Comparison of ENCODE assay signal across 11 cellular contexts in genomic region chr1:88179943-88180342, GRCh38.
"Had no signal": no experiment of that assay in that cellular context is flagged by ENCODE, and none has a peak within 500 bp of the region (broad histone marks: within the 10 kb centered on the region; RNA-seq: fewer than 3 reads in every experiment).

No MANE protein-coding gene starts in this region.

- H3K27ac ChIP-seq: ascending aorta, body of pancreas, SK-N-MC had no signal

- H3K27ac Mint-ChIP-seq: activated CD4-positive, alpha-beta T cell treated with anti-CD3 and anti-CD28 coated beads, Interleukin-2, amount 10 ng/mL, durations not matched to agents 24 days and 14 days; activated CD8-positive, alpha-beta memory T cell treated with anti-CD3 and anti-CD28 coated beads, Interleukin-2, amount 10 ng/mL, durations not matched to agents 7 days and 5 days; activated naive CD4-positive, alpha-beta T cell treated with anti-CD3 and anti-CD28 coated beads, Interleukin-2, amount 50 U/mL, for 24 hours; activated T-cell treated with anti-CD3 and anti-CD28 coated beads, Interleukin-2, amount 50 U/mL, for 24 hours; activated T-helper 1 cell treated with anti-CD3 and anti-CD28 coated beads, Interleukin-12 subunit alpha, Interleukin-12 subunit beta, Interleukin-2, Interleukin-4 antibody, amounts not matched to agents 30 ng/mL and 10 ng/mL and 1 ng/mL, durations not matched to agents 14 hours and 24 hours and 36 hours; T-helper 1 cell treated with Interleukin-12 subunit alpha and Interleukin-12 subunit beta and Interleukin-4 antibody, amounts not matched to agents 30 μg/mL and 1 μg/mL, for 36 hours; WTC11 had no signal

- H3K4me3 ChIP-seq: ascending aorta, body of pancreas, SK-N-MC had no signal

- H3K36me3 ChIP-seq: ascending aorta had no signal

- H3K36me3 Mint-ChIP-seq: activated CD8-positive, alpha-beta memory T cell treated with anti-CD3 and anti-CD28 coated beads, Interleukin-2, amount 10 ng/mL, durations not matched to agents 7 days and 5 days; activated naive CD4-positive, alpha-beta T cell treated with anti-CD3 and anti-CD28 coated beads, Interleukin-2, amount 50 U/mL, for 24 hours; WTC11 had no signal

- DNase-seq: SIG-M5 had no signal

- H3K4me1 Mint-ChIP-seq: activated CD8-positive, alpha-beta memory T cell treated with anti-CD3 and anti-CD28 coated beads, Interleukin-2, amount 10 ng/mL, durations not matched to agents 7 days and 5 days; activated naive CD4-positive, alpha-beta T cell treated with anti-CD3 and anti-CD28 coated beads, Interleukin-2, amount 50 U/mL, for 24 hours had no signal

- H3K9me3 ChIP-seq: ascending aorta, body of pancreas had no signal

- H3K27me3 ChIP-seq: ascending aorta, body of pancreas had no signal

- H3K9me3 Mint-ChIP-seq: activated CD4-positive, alpha-beta T cell treated with anti-CD3 and anti-CD28 coated beads, Interleukin-2, amount 10 ng/mL, durations not matched to agents 24 days and 14 days; activated naive CD4-positive, alpha-beta T cell treated with anti-CD3 and anti-CD28 coated beads, Interleukin-2, amount 50 U/mL, for 24 hours; activated T-cell treated with anti-CD3 and anti-CD28 coated beads, Interleukin-2, amount 50 U/mL, for 24 hours; activated T-helper 1 cell treated with anti-CD3 and anti-CD28 coated beads, Interleukin-12 subunit alpha, Interleukin-12 subunit beta, Interleukin-2, Interleukin-4 antibody, amounts not matched to agents 30 ng/mL and 10 ng/mL and 1 ng/mL, durations not matched to agents 14 hours and 24 hours and 36 hours; T-helper 1 cell treated with Interleukin-12 subunit alpha and Interleukin-12 subunit beta and Interleukin-4 antibody, amounts not matched to agents 30 μg/mL and 1 μg/mL, for 36 hours; WTC11 had no signal

- H3K4me3 Mint-ChIP-seq: activated CD4-positive, alpha-beta T cell treated with anti-CD3 and anti-CD28 coated beads, Interleukin-2, amount 10 ng/mL, durations not matched to agents 24 days and 14 days; activated CD8-positive, alpha-beta memory T cell treated with anti-CD3 and anti-CD28 coated beads, Interleukin-2, amount 10 ng/mL, durations not matched to agents 7 days and 5 days; activated naive CD4-positive, alpha-beta T cell treated with anti-CD3 and anti-CD28 coated beads, Interleukin-2, amount 50 U/mL, for 24 hours; activated T-cell treated with anti-CD3 and anti-CD28 coated beads, Interleukin-2, amount 50 U/mL, for 24 hours; activated T-helper 1 cell treated with anti-CD3 and anti-CD28 coated beads, Interleukin-12 subunit alpha, Interleukin-12 subunit beta, Interleukin-2, Interleukin-4 antibody, amounts not matched to agents 30 ng/mL and 10 ng/mL and 1 ng/mL, durations not matched to agents 14 hours and 24 hours and 36 hours; T-helper 1 cell treated with Interleukin-12 subunit alpha and Interleukin-12 subunit beta and Interleukin-4 antibody, amounts not matched to agents 30 μg/mL and 1 μg/mL, for 36 hours; WTC11 had no signal

- H3K4me1 ChIP-seq: ascending aorta had no signal
